ENCODE assay signal across 12 cellular contexts in genomic region chr17:57900991-57901743, GRCh38. TPM values are rescaled to one million over a fixed set of nuclear protein-coding genes. Genes with fewer than 3 reads are reported as not detected.
DNase-seq lines count a peak whose midpoint lies in the region; ATAC-seq and TF ChIP-seq lines count a peak whose summit lies in the region.
"Had no signal": no experiment of that assay in that cellular context is flagged by ENCODE, and none has a peak within 500 bp of the region (broad histone marks: within the 10 kb centered on the region; RNA-seq: fewer than 3 reads in every experiment).

No MANE protein-coding gene starts in this region.

- CTCF ChIA-PET in mammary epithelial cell (lab: Charles Lee; ENCODE audit: low non-redundant PET): no interaction called here

- H3K9ac ChIP-seq in mammary epithelial cell (ENCODE audit: insufficient read depth, low read length): no peak overlapping the region

- no peaks in the 10 kb centered on the region for H3K79me2 ChIP-seq in mammary epithelial cell (ENCODE audit: insufficient read depth, low read length)

- no peak for ATAC-seq in HG03039 (IDR thresholded peaks at IDR 0.05; ENCODE audit: unreplicated experiment)
- ATAC-seq: activated CD8-positive, alpha-beta memory T cell treated with anti-CD3 and anti-CD28 coated beads, Interleukin-2, amount 10 ng/mL, durations not matched to agents 7 days and 5 days had no signal

- DNase-seq in DMS53 treated with DMSO at 0.1 percent for 48 hours (lab: John Stamatoyannopoulos, UW; ENCODE audit: unreplicated experiment): peak; percentile 79
- peak; percentile 100 for DNase-seq in NCI-H2171 treated with DMSO at 0.1 percent for 48 hours (lab: John Stamatoyannopoulos, UW)
- DNase-seq in mammary epithelial cell: peak; percentile 89
- DNase-seq in adrenal gland: no peak
- DNase-seq in activated CD4-positive, alpha-beta T cell treated with anti-CD3 and anti-CD28 coated beads for 48 hours: no peak
- DNase-seq in activated CD4-positive, alpha-beta T cell treated with anti-CD3 and anti-CD28 coated beads for 4 hours: no peak
- DNase-seq: activated CD8-positive, alpha-beta memory T cell treated with anti-CD3 and anti-CD28 coated beads, Interleukin-2, amount 10 ng/mL, durations not matched to agents 7 days and 5 days; CD8-positive, alpha-beta memory T cell; hypothalamus; ovary had no signal

- TF ChIP-seq POLR2A in adrenal gland (IDR thresholded peaks at IDR 0.05): no peak

- intact Hi-C loops in mammary epithelial cell (cut with micrococcal nuclease): loop anchor here (2.0 kb wide), 1 partner anchor 32 kb away; no protein-coding TSS in a partner anchor
- intact Hi-C loops in adrenal gland (cut with DNase I): no loop called here

- H2AFZ ChIP-seq in mammary epithelial cell (ENCODE audit: low read depth, low read length): no peak overlapping the region

- H3K27ac ChIP-seq in mammary epithelial cell (ENCODE audit: insufficient read depth, low read depth, low read length): peak overlapping the region; percentile 1
- peak overlapping the region; percentile 95 for H3K27ac ChIP-seq in neutrophil
- H3K27ac ChIP-seq in adrenal gland: peak overlapping the region in 2 of 5 donors; percentile 0 to 12
- H3K27ac ChIP-seq: ovary had no signal

- H3K4me1 ChIP-seq in mammary epithelial cell (ENCODE audit: insufficient read depth, low read length): peaks cover 57% of the 10 kb centered on the region
- peaks cover 97 to 100% of the 10 kb centered on the region in 2 experiments for H3K4me1 ChIP-seq in neutrophil (ENCODE audit: control insufficient read depth in 1 of 2, insufficient read depth in 1 of 2, low read depth in 1 of 2, low read length in 1 of 2)
- peaks cover 38 to 61% of the 10 kb centered on the region in 2 donors for H3K4me1 ChIP-seq in adrenal gland (replicated peaks in 1 of 2)

- dilution Hi-C loops in mammary epithelial cell (cut with HindIII; ENCODE audit: low sequenced_read_pairs): no loop called here

- no TSS peak for BruUV-seq in mammary epithelial cell (replicated peaks; lab: Mats Ljungman, UMichigan)

- H3K36me3 ChIP-seq in mammary epithelial cell (ENCODE audit: insufficient read depth, low read length) (no peaks in the 10 kb centered on the region), neutrophil (peaks cover 5% of the 10 kb centered on the region), adrenal gland (replicated peaks in 1 of 2) (no peaks in the 10 kb centered on the region)
- H3K36me3 ChIP-seq: ovary had no signal

- TF ChIP-seq CTCF in mammary epithelial cell (conservative IDR thresholded peaks at IDR 0.05 in 1 of 2, IDR thresholded peaks at IDR 0.05 in 1 of 2; ENCODE audit: extremely low read depth in 1 of 2, insufficient read depth in 1 of 2, low read depth in 1 of 2, low read length in 2 of 2) (no peak), neutrophil (IDR thresholded peaks at IDR 0.05) (no peak), adrenal gland (IDR thresholded peaks at IDR 0.05) (no peak)

- H3K27me3 ChIP-seq in mammary epithelial cell (ENCODE audit: insufficient read depth, low read length) (no peaks in the 10 kb centered on the region), neutrophil (no peaks in the 10 kb centered on the region), adrenal gland (no peaks in the 10 kb centered on the region)
- H3K27me3 ChIP-seq: ovary had no signal

- H3K4me2 ChIP-seq in mammary epithelial cell (ENCODE audit: insufficient read depth, low read depth, low read length): peak overlapping the region; percentile 49

- H4K20me1 ChIP-seq in mammary epithelial cell (ENCODE audit: insufficient read depth, low read length): no peaks in the 10 kb centered on the region

- in situ Hi-C loops in mammary epithelial cell (cut with MboI; ENCODE audit: low sequenced_read_pairs in 2 of 2): no loop called here

- H3K4me3 ChIP-seq in mammary epithelial cell (replicated peaks in 1 of 3; ENCODE audit: insufficient read depth in 1 of 3, low read depth in 2 of 3, low read length in 3 of 3) (no peak overlapping the region), neutrophil (ENCODE audit: low read depth in 1 of 2, low read length in 1 of 2) (no peak overlapping the region), adrenal gland (no peak overlapping the region)
- H3K4me3 ChIP-seq: ovary had no signal

- WGBS in mammary epithelial cell (ENCODE audit: low coverage, missing lambda C conversion rate): 49% methylated on average over 6 of the region's 6 CpGs
- 79 to 91% (median 85%) methylated on average over 6 of the region's 6 CpGs for WGBS in adrenal gland, 4 donors

- H3K9me3 ChIP-seq in mammary epithelial cell (replicated peaks; ENCODE audit: insufficient read depth, low read length) (no peaks in the 10 kb centered on the region), neutrophil (no peaks in the 10 kb centered on the region), adrenal gland (replicated peaks in 1 of 3) (no peaks in the 10 kb centered on the region)
- H3K9me3 ChIP-seq: ovary had no signal

RNA-seq across cellular contexts. Expression of gene MRPS23, which starts 51.3 kb away (rescaled TPM):
- total RNA-seq in mammary epithelial cell (10 to 100 TPM; 17.7 to 48.4 TPM), adrenal gland (10 to 100 TPM in 7 of 8 donors, 1 to 10 TPM in 1; 8.5 to 52.2 (median 36.6) TPM)
- polyA plus RNA-seq in mammary epithelial cell (63.7 TPM), adrenal gland (10 to 100 TPM; 10.3 to 70.4 (median 10.8) TPM)
- polyA minus RNA-seq in mammary epithelial cell: 9.9 TPM

RNA-seq across cellular contexts. Expression of gene CUEDC1, which starts 54.0 kb away (rescaled TPM):
- total RNA-seq in mammary epithelial cell (10 to 100 TPM in 1 of 2 donors, 1 to 10 TPM in 1; 1.8 to 14.4 TPM), adrenal gland (10 to 100 TPM; 23.9 to 47.3 (median 39.1) TPM)
- polyA plus RNA-seq in mammary epithelial cell (9.2 TPM), adrenal gland (10 to 100 TPM; 19.9 to 45.1 (median 40.1) TPM)
- 22.4 TPM for polyA minus RNA-seq in mammary epithelial cell
- total RNA-seq: activated CD8-positive, alpha-beta memory T cell treated with anti-CD3 and anti-CD28 coated beads, Interleukin-2, amount 10 ng/mL, durations not matched to agents 7 days and 5 days had no signal
- polyA plus RNA-seq: CD8-positive, alpha-beta memory T cell had no signal

Comparison
In these comparisons a context has a peak if more than half of its experiments do, and no peak if none do; other contexts are left out.
1. DNase-seq: peak in DMS53 treated with DMSO at 0.1 percent for 48 hours (single experiment), NCI-H2171 treated with DMSO at 0.1 percent for 48 hours (single experiment) and mammary epithelial cell (single experiment); none in adrenal gland (0 of 7), activated CD4-positive, alpha-beta T cell treated with anti-CD3 and anti-CD28 coated beads for 48 hours (single experiment) and activated CD4-positive, alpha-beta T cell treated with anti-CD3 and anti-CD28 coated beads for 4 hours (0 of 2).